Comparison of ENCODE assay signal across 17 cellular contexts in the genomic region with DNA sequence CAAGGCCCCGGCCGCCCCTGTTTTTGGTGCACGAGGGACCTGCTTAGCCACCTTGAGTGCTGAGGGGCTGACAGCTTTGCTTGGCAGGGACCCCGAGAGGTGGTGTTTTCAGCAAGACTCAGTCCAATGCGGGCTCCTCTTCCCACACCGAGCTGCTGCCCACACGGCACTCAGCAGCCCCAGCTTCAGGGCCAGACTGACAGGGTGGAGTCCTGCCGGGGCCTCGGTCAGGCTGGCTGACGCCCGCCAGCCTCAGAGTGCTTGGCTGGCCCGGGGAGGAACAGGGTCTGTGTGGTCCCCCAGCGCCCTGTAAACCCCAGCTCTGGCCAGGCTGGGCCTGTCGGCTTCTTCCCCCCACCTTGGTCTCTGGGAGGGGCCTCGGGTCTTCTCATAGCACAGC. TPM values are rescaled to one million over a fixed set of nuclear protein-coding genes. Genes with fewer than 3 reads are reported as not detected.
"Had no signal": no experiment of that assay in that cellular context is flagged by ENCODE, and none has a peak within 500 bp of the region (broad histone marks: within the 10 kb centered on the region; RNA-seq: fewer than 3 reads in every experiment).

No MANE protein-coding gene starts in this region.

- DNase-seq: activated CD4-positive, alpha-beta T cell treated with anti-CD3 and anti-CD28 coated beads, Interleukin-2, amount 10 ng/mL, durations not matched to agents 7 days and 5 days; activated CD4-positive, CD25-positive, alpha-beta regulatory T cell treated with anti-CD3 and anti-CD28 coated beads, Interleukin-2, amount 50 U/mL, for 72 hours; activated CD8-positive, alpha-beta memory T cell treated with anti-CD3 and anti-CD28 coated beads, Interleukin-2, amount 10 ng/mL, durations not matched to agents 7 days and 5 days; activated CD8-positive, alpha-beta T cell treated with anti-CD3 and anti-CD28 coated beads for 36 hours; activated effector memory CD4-positive, alpha-beta T cell treated with anti-CD3 and anti-CD28 coated beads, Interleukin-2, amount 50 U/mL, for 16 hours; activated T-cell treated with anti-CD3 and anti-CD28 coated beads for 4 hours; aorta; gastrocnemius medialis; left ventricle myocardium superior; mammary epithelial cell; midbrain; natural killer cell; stimulated activated CD4-positive, alpha-beta T cell treated with anti-CD3 and anti-CD28 coated beads, Interleukin-4, amount 100 ng/mL, for 1 hour; stimulated activated naive CD4-positive, alpha-beta T cell treated with Interleukin-2 at 50 U/mL for 16 hours; transverse colon had no signal

- H3K4me3 ChIP-seq: gastrocnemius medialis, transverse colon had no signal

- H3K9me3 ChIP-seq: esophagus muscularis mucosa, gastrocnemius medialis, transverse colon had no signal

- H3K27ac ChIP-seq: gastrocnemius medialis, transverse colon, VCaP had no signal

- ATAC-seq: activated CD8-positive, alpha-beta memory T cell treated with anti-CD3 and anti-CD28 coated beads, Interleukin-2, amount 10 ng/mL, durations not matched to agents 7 days and 5 days; activated CD8-positive, alpha-beta T cell treated with anti-CD3 and anti-CD28 coated beads for 36 hours; gastrocnemius medialis; left ventricle myocardium superior; natural killer cell had no signal

- H3K36me3 ChIP-seq: esophagus muscularis mucosa, gastrocnemius medialis, transverse colon had no signal

RNA-seq across cellular contexts. Expression of gene SOX8, which starts 2.5 kb away (rescaled TPM):
- total RNA-seq: natural killer cell had no signal
